In genomic region chr18:46097378-46097852, GRCh38 we compare ENCODE assay signal across 8 cellular contexts. TPM values are rescaled to one million over a fixed set of nuclear protein-coding genes. Genes with fewer than 3 reads are reported as not detected.
A peak's percentile ranks its signal among the peaks of the same experiment; 100 is the strongest.
DNase-seq lines count a peak whose midpoint lies in the region; ATAC-seq, FAIRE-seq and TF ChIP-seq lines count a peak whose summit lies in the region.

No MANE protein-coding gene starts in this region.

- no peaks in the 10 kb centered on the region for H3K9me3 ChIP-seq in CD4-positive, alpha-beta memory T cell (ENCODE audit: control insufficient read depth in 1 of 2, low read length in 2 of 2)
- H3K9me3 ChIP-seq in HUES64 (ENCODE audit: insufficient read depth, low read depth, low read length) (no peaks in the 10 kb centered on the region), GM12878 (replicated peaks; ENCODE audit: control insufficient read depth, insufficient read depth, low read length) (no peaks in the 10 kb centered on the region), thoracic aorta (no peaks in the 10 kb centered on the region)

- SMC1A ChIA-PET in GM12878 (lab: Charles Lee; ENCODE audit: uncharacterized antibody, unreplicated experiment) = interaction anchor here (0.6 to 1.6 kb wide), 4 partner anchors 16 to 206 kb away, joined by 3 to 6 read pairs (median 4); a partner anchor contains a TSS

- under 1% methylated on average over 13 of the region's 13 CpGs for WGBS in HUES64
- WGBS in GM12878 (ENCODE audit: insufficient coverage, insufficient replicate concordance, low lambda C conversion rate, missing lambda C conversion rate) = 1% methylated on average over 13 of the region's 13 CpGs

- no peak for TF ChIP-seq EP300 in GM12878 (IDR thresholded peaks at IDR 0.05; ENCODE audit: borderline replicate concordance in 1 of 2, control insufficient read depth in 1 of 2, low read depth in 2 of 2, low read length in 2 of 2)

- H3K4me2 ChIP-seq in GM12878 (ENCODE audit: control insufficient read depth, insufficient read depth) = peak overlapping the region; percentile 66

- H3K36me3 ChIP-seq in CD4-positive, alpha-beta memory T cell (ENCODE audit: insufficient read depth, low read length) = peaks cover 12% of the 10 kb centered on the region
- H3K36me3 ChIP-seq in HUES64 (ENCODE audit: insufficient read depth, low read length) (peaks cover 33% of the 10 kb centered on the region), GM12878 (ENCODE audit: control insufficient read depth in 2 of 2, insufficient read depth in 2 of 2, low read length in 1 of 2) (peaks cover 0 to 14% of the 10 kb centered on the region in 2 experiments; a peak in 1 of 4 replicates), thoracic aorta (peaks cover 9% of the 10 kb centered on the region)

- peak overlapping the region; percentile 94 to 99 (median 98) for H3K27ac Mint-ChIP-seq in CD4-positive, alpha-beta memory T cell

- TF ChIP-seq CTCF in GM12878 (IDR thresholded peaks at IDR 0.05 in 2 of 3, conservative IDR thresholded peaks at IDR 0.05 in 1 of 3; ENCODE audit: control insufficient read depth in 2 of 3, extremely low read depth in 1 of 3, insufficient read depth in 1 of 3, low read depth in 3 of 3, low read length in 3 of 3) = no peak
- no peak for TF ChIP-seq CTCF in thoracic aorta (IDR thresholded peaks at IDR 0.05)

- peak overlapping the region; percentile 93 for H3K27ac ChIP-seq in CD4-positive, alpha-beta memory T cell (ENCODE audit: low read depth, low read length)
- peak overlapping the region; percentile 95 for H3K27ac ChIP-seq in HUES64 (ENCODE audit: low read depth, low read length)
- peak overlapping the region; percentile 89 for H3K27ac ChIP-seq in GM12878 (ENCODE audit: control insufficient read depth, insufficient read depth)
- H3K27ac ChIP-seq in thoracic aorta = peak overlapping the region; percentile 73 to 74

- H3K79me2 ChIP-seq in GM12878 (ENCODE audit: control insufficient read depth, insufficient read depth, low read length) = peaks cover 51% of the 10 kb centered on the region

- peak overlapping the region; percentile 33 for H2AFZ ChIP-seq in GM12878 (ENCODE audit: control insufficient read depth, low read depth, low read length)

- POLR2A ChIA-PET in CD4-positive, alpha-beta memory T cell (lab: Charles Lee; ENCODE audit: partially characterized antibody) = interaction anchor here (0.8 to 1.9 kb wide), 9 partner anchors 8 to 438 kb away, joined by 3 to 6 read pairs (median 4); no protein-coding TSS in a partner anchor
- POLR2A ChIA-PET in GM12878 (lab: Charles Lee) = interaction anchor here (0.7 to 2.4 kb wide), 5 partner anchors 10 to 1256 kb away, joined by 3 to 9 read pairs (median 3); no protein-coding TSS in a partner anchor

- peak overlapping the region; percentile 36 to 95 for H3K4me3 ChIP-seq in CD4-positive, alpha-beta memory T cell (ENCODE audit: low read length in 2 of 2)
- H3K4me3 ChIP-seq in HUES64 (ENCODE audit: low read length) = peak overlapping the region; percentile 95
- peak overlapping the region; percentile 77 for H3K4me3 ChIP-seq in GM12878
- peak overlapping the region; percentile 96 for H3K4me3 ChIP-seq in thoracic aorta

- TF ChIP-seq RAD21 in GM12878 (IDR thresholded peaks at IDR 0.05; ENCODE audit: insufficient read depth, low read depth, low read length) = no peak

- RAD21 ChIA-PET in GM12878 (lab: Charles Lee; ENCODE audit: unreplicated experiment) = interaction anchor here (0.6 to 1.3 kb wide), 3 partner anchors 115 to 361 kb away, joined by 3 to 5 read pairs (median 3); no protein-coding TSS in a partner anchor

- peak; percentile 13 for FAIRE-seq in GM12878 (lab: Jason Lieb, UNC)

- no peaks in the 10 kb centered on the region for H3K27me3 ChIP-seq in CD4-positive, alpha-beta memory T cell (ENCODE audit: insufficient read depth, low read length)
- no peaks in the 10 kb centered on the region for H3K27me3 ChIP-seq in HUES64 (ENCODE audit: insufficient read depth, low read length)
- no peaks in the 10 kb centered on the region for H3K27me3 ChIP-seq in GM12878 (replicated peaks in 1 of 2; ENCODE audit: control insufficient read depth in 2 of 2, insufficient read depth in 2 of 2, low read length in 1 of 2)
- H3K27me3 ChIP-seq in thoracic aorta (replicated peaks; ENCODE audit: insufficient read depth) = no peaks in the 10 kb centered on the region

- H3K36me3 Mint-ChIP-seq in CD4-positive, alpha-beta memory T cell = peaks cover 11 to 33% of the 10 kb centered on the region in 2 donors

- DNase-seq in CD4-positive, alpha-beta memory T cell = peak in 4 of 5 donors; percentile 17 to 50 (median 38)
- DNase-seq in GM12878 (ENCODE audit: low read depth, low spot score) (no peak), left lobe of liver (ENCODE audit: low spot score) (no peak), thoracic aorta (ENCODE audit: low spot score) (no peak), GM19238 (ENCODE audit: insufficient read length, low spot score) (no peak)
- no peak for DNase-seq in activated CD8-positive, alpha-beta memory T cell treated with anti-CD3 and anti-CD28 coated beads for 24 hours

- in situ Hi-C loops in GM12878 (cut with MboI) = no loop called here

- peak; percentile 35 for ATAC-seq in GM21515 (IDR thresholded peaks at IDR 0.05; ENCODE audit: unreplicated experiment)
- peak; percentile 41 for ATAC-seq in GM12878
- peak; percentile 41 for ATAC-seq in left lobe of liver
- ATAC-seq in thoracic aorta (ENCODE audit: insufficient number of reproducible peaks, low FRiP score, low read depth) = no peak

- CTCF ChIA-PET in CD4-positive, alpha-beta memory T cell (lab: Charles Lee; ENCODE audit: partially characterized antibody) = interaction anchor here (0.7 to 2.9 kb wide), 7 partner anchors 10 to 431 kb away, joined by 3 to 15 read pairs (median 3); a partner anchor contains a TSS
- CTCF ChIA-PET in GM12878 (lab: Yijun Ruan, JAX) = interaction anchor here (0.7 to 1.2 kb wide), 2 partner anchors 24 to 409 kb away, joined by 4 read pairs; no protein-coding TSS in a partner anchor

- intact Hi-C loops in CD4-positive, alpha-beta memory T cell (cut with micrococcal nuclease) = loop anchor here (5.0 kb wide), 1 partner anchor 1835 kb away; the partner anchor contains the start of gene SMAD2
- intact Hi-C loops in GM12878 (cut with micrococcal nuclease; ENCODE audit: unreplicated experiment) = no loop called here

- peak overlapping the region; percentile 92 to 99 (median 98) for H3K4me3 Mint-ChIP-seq in CD4-positive, alpha-beta memory T cell

- peaks cover 14 to 40% (median 25%) of the 10 kb centered on the region in 4 donors for H3K4me1 Mint-ChIP-seq in CD4-positive, alpha-beta memory T cell

- peaks cover 47% of the 10 kb centered on the region for H3K4me1 ChIP-seq in CD4-positive, alpha-beta memory T cell (ENCODE audit: insufficient read depth, low read length)
- peaks cover 9% of the 10 kb centered on the region for H3K4me1 ChIP-seq in HUES64 (ENCODE audit: insufficient read depth, low read length)
- H3K4me1 ChIP-seq in GM12878 (ENCODE audit: control insufficient read depth, insufficient read depth, low read length) = no peaks in the 10 kb centered on the region; the same call in 1 of the 2 replicates
- peaks cover 21 to 31% of the 10 kb centered on the region in 2 donors for H3K4me1 ChIP-seq in thoracic aorta (ENCODE audit: control insufficient read depth in 1 of 2, low read depth in 2 of 2)

- BruUV-seq in GM12878 (replicated peaks; lab: Mats Ljungman, UMichigan) = no TSS peak

- peak overlapping the region; percentile 97 for H3K9ac ChIP-seq in HUES64 (ENCODE audit: low read depth, low read length)
- H3K9ac ChIP-seq in GM12878 (ENCODE audit: control insufficient read depth, insufficient read depth, low read length) = peak overlapping the region; percentile 69

- TF ChIP-seq POLR2A in GM12878 (IDR thresholded peaks at IDR 0.05; ENCODE audit: low read depth, low read length) = no peak

- no peaks in the 10 kb centered on the region for H3K27me3 Mint-ChIP-seq in CD4-positive, alpha-beta memory T cell

- peaks cover 2% of the 10 kb centered on the region; the same call in 1 of the 2 replicates for H4K20me1 ChIP-seq in GM12878 (ENCODE audit: control insufficient read depth, insufficient read depth)

- H3K9me3 Mint-ChIP-seq in CD4-positive, alpha-beta memory T cell = no peaks in the 10 kb centered on the region

RNA-seq across cellular contexts. Expression of gene ATP5F1A, which starts 0.7 kb away (rescaled TPM):
- total RNA-seq in CD4-positive, alpha-beta memory T cell = 100 to 1,000 TPM; 212 to 225 TPM
- polyA plus RNA-seq in CD4-positive, alpha-beta memory T cell = 100 to 1,000 TPM; 443 to 681 TPM
- polyA plus RNA-seq in HUES64 (2013, experiment 1 of 2) = 558 TPM
- polyA plus RNA-seq in HUES64 (2013, experiment 2 of 2) = 590 TPM
- 245 and 272 TPM in 2 replicates for total RNA-seq in GM12878 (2013; cell fraction: nucleolus; rRNA removed)
- total RNA-seq in GM12878 (2014; rRNA removed) (628 and 706 TPM in 2 replicates), GM12878 (2014; rRNA removed; fragmentation: Illumina TruSeq; extraction: Trizol) (638 and 668 TPM in 2 replicates), GM12878 (2021) (584 and 592 TPM in 2 replicates), left lobe of liver (314 TPM), thoracic aorta (100 to 1,000 TPM; 240 to 264 TPM)
- 366 TPM for polyA plus RNA-seq in GM12878 (2011; ENCODE audit: low read depth)
- polyA plus RNA-seq in GM12878 (2011; rRNA removed) (779 and 780 TPM in 2 replicates), GM12878 (2014; fragmentation: Illumina TruSeq; extraction: Trizol) (631 and 687 TPM in 2 replicates), GM12878 (2014; fragmentation: Nextera tagmentation; extraction: Ambion mirVana) (1,000 to 10,000 TPM in 1 of 2 experiments, 100 to 1,000 TPM in 1; 863 to 1,161 TPM), GM12878 (2014; rRNA removed) (483 and 626 TPM in 2 replicates), GM12878 (2016; fragmentation: Nextera tagmentation; extraction: Ambion mirVana) (100 to 1,000 TPM; 815 to 828 TPM)
- 859 and 991 TPM in 2 replicates for polyA plus RNA-seq in GM12878 (2011; cell fraction: cytosol; rRNA removed)
- 432 and 642 TPM in 2 replicates for polyA plus RNA-seq in GM12878 (2011; cell fraction: nucleus; rRNA removed)
- polyA plus RNA-seq in GM12878 (2012) = 352 and 442 TPM in 2 replicates
- 930 and 952 TPM in 2 replicates for polyA minus RNA-seq in GM12878 (2011; rRNA and poly(A)+ RNA removed)
- polyA minus RNA-seq in GM12878 (2011; cell fraction: cytosol; rRNA and poly(A)+ RNA removed) = 255 and 313 TPM in 2 replicates
- polyA minus RNA-seq in GM12878 (2011; cell fraction: nucleus; rRNA and poly(A)+ RNA removed) = 87.5 and 150 TPM in 2 replicates

RNA-seq across cellular contexts. Expression of gene HAUS1, which starts 6.8 kb away (rescaled TPM):
- 10 to 100 TPM; 23.2 to 23.3 TPM for total RNA-seq in CD4-positive, alpha-beta memory T cell
- polyA plus RNA-seq in CD4-positive, alpha-beta memory T cell = 10 to 100 TPM; 39.6 to 82.6 TPM
- 110 TPM for polyA plus RNA-seq in HUES64 (2013, experiment 1 of 2)
- 110 TPM for polyA plus RNA-seq in HUES64 (2013, experiment 2 of 2)
- 5.8 and 10.9 TPM in 2 replicates for total RNA-seq in GM12878 (2013; cell fraction: nucleolus; rRNA removed)
- total RNA-seq in GM12878 (2014; rRNA removed) = 41.2 and 56.0 TPM in 2 replicates
- total RNA-seq in GM12878 (2014; rRNA removed; fragmentation: Illumina TruSeq; extraction: Trizol) = 75.1 and 79.6 TPM in 2 replicates
- total RNA-seq in GM12878 (2021) = 52.4 and 58.7 TPM in 2 replicates
- polyA plus RNA-seq in GM12878 (2011; ENCODE audit: low read depth) = 30.4 TPM
- polyA plus RNA-seq in GM12878 (2011; rRNA removed) = 85.5 and 142 TPM in 2 replicates
- polyA plus RNA-seq in GM12878 (2011; cell fraction: cytosol; rRNA removed) = 34.6 and 41.4 TPM in 2 replicates
- polyA plus RNA-seq in GM12878 (2011; cell fraction: nucleus; rRNA removed) = 21.8 and 23.1 TPM in 2 replicates
- polyA plus RNA-seq in GM12878 (2012) = 35.7 and 37.6 TPM in 2 replicates
- polyA plus RNA-seq in GM12878 (2014; fragmentation: Illumina TruSeq; extraction: Trizol) = 98.3 and 102 TPM in 2 replicates
- polyA plus RNA-seq in GM12878 (2014; fragmentation: Nextera tagmentation; extraction: Ambion mirVana) = 100 to 1,000 TPM; 173 to 182 TPM
- 44.7 and 54.6 TPM in 2 replicates for polyA plus RNA-seq in GM12878 (2014; rRNA removed)
- polyA plus RNA-seq in GM12878 (2016; fragmentation: Nextera tagmentation; extraction: Ambion mirVana) = 100 to 1,000 TPM; 106 to 119 TPM
- 14.2 and 18.6 TPM in 2 replicates for polyA minus RNA-seq in GM12878 (2011; rRNA and poly(A)+ RNA removed)
- polyA minus RNA-seq in GM12878 (2011; cell fraction: cytosol; rRNA and poly(A)+ RNA removed) = 17.8 and 24.2 TPM in 2 replicates
- 5.2 and 6.0 TPM in 2 replicates for polyA minus RNA-seq in GM12878 (2011; cell fraction: nucleus; rRNA and poly(A)+ RNA removed)
- total RNA-seq in left lobe of liver = 4.1 TPM
- 10 to 100 TPM; 12.9 to 21.3 TPM for total RNA-seq in thoracic aorta

RNA-seq across cellular contexts. Expression of gene PSTPIP2, which starts 25.4 kb away (rescaled TPM):
- 10 to 100 TPM; 13.3 to 14.0 TPM for total RNA-seq in CD4-positive, alpha-beta memory T cell
- polyA plus RNA-seq in CD4-positive, alpha-beta memory T cell = 10 to 100 TPM; 10.9 to 19.7 TPM
- polyA plus RNA-seq in HUES64 (2013, experiment 1 of 2) = 2.2 TPM
- polyA plus RNA-seq in HUES64 (2013, experiment 2 of 2) = 2.7 TPM
- total RNA-seq in GM12878 (2013; cell fraction: nucleolus; rRNA removed) = 0.92 and 1.2 TPM in 2 replicates
- total RNA-seq in GM12878 (2014; rRNA removed) (23.0 and 23.6 TPM in 2 replicates), GM12878 (2014; rRNA removed; fragmentation: Illumina TruSeq; extraction: Trizol) (27.0 and 28.8 TPM in 2 replicates), GM12878 (2021) (21.2 and 23.5 TPM in 2 replicates), left lobe of liver (3.9 TPM), thoracic aorta (10 to 100 TPM; 11.9 to 21.5 TPM)
- 9.9 TPM for polyA plus RNA-seq in GM12878 (2011; ENCODE audit: low read depth)
- polyA plus RNA-seq in GM12878 (2011; rRNA removed) (0.69 and 0.82 TPM in 2 replicates), GM12878 (2014; fragmentation: Illumina TruSeq; extraction: Trizol) (38.4 and 44.3 TPM in 2 replicates), GM12878 (2014; fragmentation: Nextera tagmentation; extraction: Ambion mirVana) (10 to 100 TPM; 12.6 to 15.5 TPM), GM12878 (2014; rRNA removed) (24.6 and 30.5 TPM in 2 replicates), GM12878 (2016; fragmentation: Nextera tagmentation; extraction: Ambion mirVana) (10 to 100 TPM; 26.5 to 28.9 TPM)
- 0.36 and 0.45 TPM in 2 replicates for polyA plus RNA-seq in GM12878 (2011; cell fraction: cytosol; rRNA removed)
- 0.27 and 0.70 TPM in 2 replicates for polyA plus RNA-seq in GM12878 (2011; cell fraction: nucleus; rRNA removed)
- 13.0 and 14.7 TPM in 2 replicates for polyA plus RNA-seq in GM12878 (2012)
- 0.15 and 0.29 TPM in 2 replicates for polyA minus RNA-seq in GM12878 (2011; rRNA and poly(A)+ RNA removed)
- polyA minus RNA-seq in GM12878 (2011; cell fraction: cytosol; rRNA and poly(A)+ RNA removed) = 0.42 TPM in 1 of 2 replicates, not detected in the other
- polyA minus RNA-seq in GM12878 (2011; cell fraction: nucleus; rRNA and poly(A)+ RNA removed) = 0.12 and 0.29 TPM in 2 replicates

Comparison
In these comparisons a context has a peak if more than half of its experiments do, and no peak if none do; other contexts are left out.
1. DNase-seq: peak in CD4-positive, alpha-beta memory T cell (4 of 5); none in GM12878 (single experiment), left lobe of liver (single experiment), thoracic aorta (single experiment), activated CD8-positive, alpha-beta memory T cell treated with anti-CD3 and anti-CD28 coated beads for 24 hours (single experiment) and GM19238 (single experiment).
2. Peak in every context shown above with its lines, with median percentiles within 50 percentile points of each other: H3K27ac ChIP-seq and H3K4me3 ChIP-seq.